ENCODE assay signal across 9 cellular contexts in genomic region chr1:230681599-230681998, GRCh38. TPM values are rescaled to one million over a fixed set of nuclear protein-coding genes. Genes with fewer than 3 reads are reported as not detected.
DNase-seq lines count a peak whose midpoint lies in the region; ATAC-seq and TF ChIP-seq lines count a peak whose summit lies in the region.
"Had no signal": no experiment of that assay in that cellular context is flagged by ENCODE, and none has a peak within 500 bp of the region (broad histone marks: within the 10 kb centered on the region; RNA-seq: fewer than 3 reads in every experiment).

No MANE protein-coding gene starts in this region.

- H3F3A ChIP-seq in PC-9 (ENCODE audit: insufficient read depth, low read depth): peaks cover 37% of the 10 kb centered on the region

- no peak overlapping the region for H3K23ac ChIP-seq in H9 (ENCODE audit: insufficient read length, low read depth, low read length)

- peaks cover 12 to 74% (median 69%) of the 10 kb centered on the region in 3 experiments; a peak in 6 of 7 replicates for H3K36me3 Mint-ChIP-seq in H9 (ENCODE audit: insufficient read depth in 1 of 3, low read depth in 3 of 3)

- no peaks in the 10 kb centered on the region for H3K23me2 ChIP-seq in H9 (ENCODE audit: insufficient read length, low read depth, low read length, poor library complexity, severe bottlenecking)

- H3K4me1 ChIP-seq in PC-9 (replicated peaks; ENCODE audit: insufficient read depth) (peaks cover 42% of the 10 kb centered on the region), foreskin keratinocyte (peaks cover 15% of the 10 kb centered on the region), H9 (ENCODE audit: insufficient read depth, low read length) (no peaks in the 10 kb centered on the region)
- no peaks in the 10 kb centered on the region for H3K4me1 ChIP-seq in effector memory CD4-positive, alpha-beta T cell (ENCODE audit: control insufficient read depth, insufficient read depth, low read length, poor library complexity, severe bottlenecking)

- H3K79me1 ChIP-seq in H9 (ENCODE audit: insufficient read depth, low read depth, low read length, poor library complexity, severe bottlenecking): no peaks in the 10 kb centered on the region

- H2BK5ac ChIP-seq in H9 (ENCODE audit: insufficient read length, low read length): no peak overlapping the region

- POLR2A ChIA-PET in PC-9 (lab: Charles Lee; ENCODE audit: unreplicated experiment): interaction anchor here (0.6 kb wide), 1 partner anchor 739 kb away, joined by 5 read pairs; no protein-coding TSS in a partner anchor

- no peak overlapping the region for H2BK20ac ChIP-seq in H9 (ENCODE audit: low read depth, low read length, poor library complexity, severe bottlenecking)

- no peaks in the 10 kb centered on the region for H3K9me3 ChIP-seq in PC-9 (ENCODE audit: insufficient read depth, low read depth)
- H3K9me3 ChIP-seq in H9 (ENCODE audit: control insufficient read depth, low read depth, low read length): no peaks in the 10 kb centered on the region
- no peaks in the 10 kb centered on the region for H3K9me3 ChIP-seq in effector memory CD4-positive, alpha-beta T cell (ENCODE audit: control insufficient read depth, low read length)

- H3K4me3 ChIP-seq in PC-9: no peak overlapping the region
- no peak overlapping the region for H3K4me3 ChIP-seq in effector memory CD4-positive, alpha-beta T cell (ENCODE audit: insufficient read depth, low read depth, low read length, poor library complexity, severe bottlenecking)

- no peak overlapping the region for H3K9ac ChIP-seq in H9 (ENCODE audit: extremely low read depth, insufficient read length, low read length)

- TF ChIP-seq CTCF in PC-9 (conservative IDR thresholded peaks at IDR 0.05) (no peak), foreskin keratinocyte (conservative IDR thresholded peaks at IDR 0.05) (no peak), H9 (conservative IDR thresholded peaks at IDR 0.05) (no peak)

- no peak overlapping the region for H3K14ac ChIP-seq in H9 (ENCODE audit: insufficient read depth, low read length)

- H3K79me2 ChIP-seq in PC-9 (ENCODE audit: low read depth) (no peaks in the 10 kb centered on the region), H9 (ENCODE audit: insufficient read depth, low read length) (no peaks in the 10 kb centered on the region)

- H4K20me1 ChIP-seq in PC-9 (ENCODE audit: insufficient read depth) (peaks cover 4% of the 10 kb centered on the region; the same call in 1 of the 2 replicates), H9 (ENCODE audit: control insufficient read depth, insufficient read depth, insufficient read length) (no peaks in the 10 kb centered on the region)

- intact Hi-C loops in PC-9 (cut with micrococcal nuclease; ENCODE audit: unreplicated experiment): loop anchor here (2.0 to 5.0 kb wide), 3 partner anchors 86 to 297 kb away; partner anchors contain the start of genes ARV1 and TTC13

- no peak overlapping the region for H4K8ac ChIP-seq in H9 (replicated peaks; ENCODE audit: insufficient read length, low read depth, low read length)

- H3K4me2 ChIP-seq in PC-9 (peak overlapping the region; percentile 37), H9 (ENCODE audit: insufficient read depth, insufficient read length, low read length) (no peak overlapping the region)

- ATAC-seq in foreskin keratinocyte (peak; percentile 99), GM21447 (IDR thresholded peaks at IDR 0.05; ENCODE audit: unreplicated experiment) (no peak)

- no peak overlapping the region for H2AK5ac ChIP-seq in H9 (ENCODE audit: insufficient read length, low read length)

- no peaks in the 10 kb centered on the region for H3K9me3 Mint-ChIP-seq in H9
- H3K9me3 Mint-ChIP-seq: activated B cell treated with CpG ODN at 0.5 μM for 24 hours had no signal

- no peak overlapping the region for H3T11ph ChIP-seq in H9 (ENCODE audit: low read length)

- WGBS in H9 (ENCODE audit: extremely low coverage, insufficient read length, low lambda C conversion rate): no CpG with 5 or more reads among the region's 2 CpGs

- H3K9me2 ChIP-seq in PC-9 (ENCODE audit: insufficient read depth): no peaks in the 10 kb centered on the region

- no peak overlapping the region for H3K27ac Mint-ChIP-seq in H9
- H3K27ac Mint-ChIP-seq: activated B cell treated with CpG ODN at 0.5 μM for 24 hours had no signal

- H2BK15ac ChIP-seq in H9 (ENCODE audit: low read depth, low read length): no peak overlapping the region

- CTCF ChIA-PET in PC-9 (lab: Charles Lee): no interaction called here

- H3K27ac ChIP-seq in PC-9: no peak overlapping the region
- no peak overlapping the region for H3K27ac ChIP-seq in foreskin keratinocyte
- H3K27ac ChIP-seq in H9 (ENCODE audit: insufficient read length, low read depth, low read length): no peak overlapping the region
- H3K27ac ChIP-seq in effector memory CD4-positive, alpha-beta T cell (ENCODE audit: insufficient read depth, low read length, poor library complexity, severe bottlenecking): no peak overlapping the region

- DNase-seq in stimulated activated CD4-positive, alpha-beta T cell treated with anti-CD3 and anti-CD28 coated beads, Interleukin-1b, Interleukin-23, amount 100 ng/mL, for 48 hours: peak; percentile 24
- no peak for DNase-seq in stimulated activated CD4-positive, alpha-beta T cell treated with anti-CD3 and anti-CD28 coated beads, Interleukin-15, amount 100 ng/mL, for 24 hours
- DNase-seq in PC-9 (peak; percentile 69 to 84), foreskin keratinocyte (peak; percentile 57 to 81), H9 (no peak)
- no peak for DNase-seq in activated CD4-positive, alpha-beta T cell treated with anti-CD3 and anti-CD28 coated beads for 1 hour
- no peak for DNase-seq in effector memory CD4-positive, alpha-beta T cell
- DNase-seq: activated B cell treated with CpG ODN at 0.5 μM for 24 hours had no signal

- H4K5ac ChIP-seq in H9 (ENCODE audit: insufficient read length, low read depth, low read length): no peak overlapping the region

- no TSS peak for BruUV-seq in PC-9 (replicated peaks; lab: Mats Ljungman, UMichigan)

- no peaks in the 10 kb centered on the region for H3K27me3 ChIP-seq in PC-9 (ENCODE audit: insufficient read depth, low read depth)
- H3K27me3 ChIP-seq in foreskin keratinocyte: no peaks in the 10 kb centered on the region
- H3K27me3 ChIP-seq in H9 (ENCODE audit: insufficient read depth, low read length): no peaks in the 10 kb centered on the region
- no peaks in the 10 kb centered on the region for H3K27me3 ChIP-seq in effector memory CD4-positive, alpha-beta T cell (replicated peaks; ENCODE audit: control insufficient read depth, insufficient read depth, low read length, poor library complexity, severe bottlenecking)

- H3K56ac ChIP-seq in H9 (ENCODE audit: insufficient read length, low read depth, low read length): no peak overlapping the region

- no peak overlapping the region for H2AFZ ChIP-seq in PC-9
- no peak overlapping the region for H2AFZ ChIP-seq in H9 (ENCODE audit: low read length)

- H2BK120ac ChIP-seq in H9 (ENCODE audit: low read depth, low read length, poor library complexity, severe bottlenecking): no peak overlapping the region

- no peak overlapping the region for H3K18ac ChIP-seq in H9 (ENCODE audit: insufficient read length, low read depth, low read length)

- no peaks in the 10 kb centered on the region for H3K27me3 Mint-ChIP-seq in H9 (ENCODE audit: low read depth)
- H3K27me3 Mint-ChIP-seq: activated B cell treated with CpG ODN at 0.5 μM for 24 hours had no signal

- no peak overlapping the region for H2BK12ac ChIP-seq in H9 (ENCODE audit: insufficient read length, low read depth, low read length)

- H3K4ac ChIP-seq in H9 (ENCODE audit: low read depth, low read length): no peak overlapping the region

- H3K4me3 Mint-ChIP-seq in H9: no peak overlapping the region
- H3K4me3 Mint-ChIP-seq: activated B cell treated with CpG ODN at 0.5 μM for 24 hours had no signal

- no peak overlapping the region for H4K91ac ChIP-seq in H9 (ENCODE audit: insufficient read length, low read depth, low read length)

- no peaks in the 10 kb centered on the region for H3K4me1 Mint-ChIP-seq in H9
- H3K4me1 Mint-ChIP-seq: activated B cell treated with CpG ODN at 0.5 μM for 24 hours had no signal

- H3K36me3 ChIP-seq in PC-9 (ENCODE audit: low read depth): peaks cover 29% of the 10 kb centered on the region
- H3K36me3 ChIP-seq in effector memory CD4-positive, alpha-beta T cell (ENCODE audit: control insufficient read depth, insufficient read depth, low read length): peaks cover 94% of the 10 kb centered on the region

RNA-seq across cellular contexts. Expression of gene AGT, which starts 32.3 kb away (rescaled TPM):
- not detected in 2 replicates for total RNA-seq in PC-9 (2021)
- not detected in 2 replicates for total RNA-seq in foreskin keratinocyte
- not detected in 2 replicates for polyA plus RNA-seq in foreskin keratinocyte
- total RNA-seq in H9 (2021): not detected in 2 replicates
- total RNA-seq: activated B cell treated with CpG ODN at 0.5 μM for 24 hours had no signal

RNA-seq across cellular contexts. Expression of gene COG2, which starts 39.3 kb away (rescaled TPM):
- total RNA-seq in PC-9 (2021): 21.5 and 24.3 TPM in 2 replicates
- total RNA-seq in foreskin keratinocyte: 23.6 and 24.3 TPM in 2 replicates
- 12.9 and 13.3 TPM in 2 replicates for polyA plus RNA-seq in foreskin keratinocyte
- 35.7 and 42.2 TPM in 2 replicates for total RNA-seq in H9 (2021)

Comparison
In these comparisons a context has a peak if more than half of its experiments do, and no peak if none do; other contexts are left out.
1. DNase-seq: peak in stimulated activated CD4-positive, alpha-beta T cell treated with anti-CD3 and anti-CD28 coated beads, Interleukin-1b, Interleukin-23, amount 100 ng/mL, for 48 hours (single experiment), PC-9 (2 of 2) and foreskin keratinocyte (2 of 2); none in stimulated activated CD4-positive, alpha-beta T cell treated with anti-CD3 and anti-CD28 coated beads, Interleukin-15, amount 100 ng/mL, for 24 hours (single experiment), activated CD4-positive, alpha-beta T cell treated with anti-CD3 and anti-CD28 coated beads for 1 hour (single experiment), H9 (single experiment) and effector memory CD4-positive, alpha-beta T cell (0 of 3).